ENCODE assay signal across 1 cellular context in genomic region chr5:90111354-90112070, GRCh38.
TF ChIP-seq lines count a peak whose summit lies in the region.

No MANE protein-coding gene starts in this region.

TF ChIP-seq in neural cell, 6 proteins besides CTCF, POLR2A, EP300 and RAD21 (continued from another document):
- TF ChIP-seq EZH2 (IDR thresholded peaks at IDR 0.05; ENCODE audit: borderline replicate concordance, insufficient read depth, low read length, poor library complexity, severe bottlenecking), result no peak
